Comparison of ENCODE assay signal across 8 cellular contexts in genomic region chr17:59839646-59840328, GRCh38. TPM values are rescaled to one million over a fixed set of nuclear protein-coding genes. Genes with fewer than 3 reads are reported as not detected.
DNase-seq lines count a peak whose midpoint lies in the region; ATAC-seq, FAIRE-seq and TF ChIP-seq lines count a peak whose summit lies in the region.

No MANE protein-coding gene starts in this region.

- no peak for TF ChIP-seq POLR2A in A549 (IDR thresholded peaks at IDR 0.05; ENCODE audit: low read length)
- TF ChIP-seq POLR2A in HCT116 (IDR thresholded peaks at IDR 0.05; ENCODE audit: borderline replicate concordance, extremely low read depth, insufficient read depth, insufficient read length), result no peak
- TF ChIP-seq POLR2A in right lobe of liver (IDR thresholded peaks at IDR 0.05), result peak; percentile 76

- H3K27ac Mint-ChIP-seq in glutamatergic neuron (ENCODE audit: unreplicated experiment), result no peak overlapping the region

- H3K36me3 Mint-ChIP-seq in glutamatergic neuron (ENCODE audit: unreplicated experiment), result no peaks in the 10 kb centered on the region

- POLR2A ChIA-PET in A549 (lab: Yijun Ruan, JAX), result interaction anchor here (0.9 to 13.6 kb wide), 10 partner anchors 11 to 88 kb away, joined by 3 to 610 read pairs (median 5); no protein-coding TSS in a partner anchor
- POLR2A ChIA-PET in HCT116 (lab: Charles Lee), result interaction anchor here (0.8 to 15.2 kb wide), 9 partner anchors 11 to 132 kb away, joined by 3 to 443 read pairs (median 5); partner anchors contain the start of genes PTRH2 and VMP1

- H3K4me3 Mint-ChIP-seq in glutamatergic neuron (ENCODE audit: unreplicated experiment), result no peak overlapping the region

- H3K4me3 ChIP-seq in A549 (peak overlapping the region; percentile 57), HCT116 (replicated peaks in 1 of 2; ENCODE audit: low read depth in 1 of 2, low read length in 2 of 2) (peak overlapping the region; percentile 74 to 78), astrocyte of the cerebellum (ENCODE audit: low read depth, low read length) (peak overlapping the region; percentile 98), right lobe of liver (peak overlapping the region; percentile 50 to 64 (median 61))

- peaks cover 37% of the 10 kb centered on the region for H3K79me2 ChIP-seq in HCT116 (ENCODE audit: insufficient read depth, low read length)

- H3K36me3 ChIP-seq in HCT116 (ENCODE audit: control insufficient read depth in 1 of 2, insufficient read depth in 2 of 2, low read length in 2 of 2), result peaks cover 22 to 32% of the 10 kb centered on the region in 2 experiments
- peaks cover 0 to 13% (median 9%) of the 10 kb centered on the region in 4 donors for H3K36me3 ChIP-seq in right lobe of liver

- peaks cover 24% of the 10 kb centered on the region for H3K4me1 ChIP-seq in A549
- peaks cover 55 to 84% of the 10 kb centered on the region in 2 experiments for H3K4me1 ChIP-seq in HCT116 (ENCODE audit: control insufficient read depth in 1 of 2, insufficient read depth in 2 of 2, low read length in 2 of 2)
- H3K4me1 ChIP-seq in right lobe of liver, result peaks cover 0 to 41% (median 6%) of the 10 kb centered on the region in 4 donors

- no peaks in the 10 kb centered on the region for H3K9me3 Mint-ChIP-seq in glutamatergic neuron (ENCODE audit: unreplicated experiment)

- H3K27me3 ChIP-seq in HCT116 (ENCODE audit: insufficient read depth, low read length) (no peaks in the 10 kb centered on the region), right lobe of liver (no peaks in the 10 kb centered on the region)

- intact Hi-C loops in HCT116 (cut with micrococcal nuclease), result no loop called here
- intact Hi-C loops in right lobe of liver (cut with DNase I), result no loop called here

- ATAC-seq in A549 (no peak), HCT116 (no peak), right lobe of liver (peak in 1 of 4 donors; percentile 31), GM18502 (IDR thresholded peaks at IDR 0.05; ENCODE audit: poor library complexity, unreplicated experiment) (no peak), GM19351 (IDR thresholded peaks at IDR 0.05; ENCODE audit: unreplicated experiment) (no peak), GM18861 (IDR thresholded peaks at IDR 0.05; ENCODE audit: unreplicated experiment) (no peak)

- H3K9me3 ChIP-seq in A549 (no peaks in the 10 kb centered on the region), HCT116 (ENCODE audit: control insufficient read depth in 1 of 2, insufficient read depth in 1 of 2, low read depth in 1 of 2, low read length in 2 of 2) (no peaks in the 10 kb centered on the region), right lobe of liver (no peaks in the 10 kb centered on the region)

- H4K20me1 ChIP-seq in HCT116 (ENCODE audit: insufficient read depth), result peaks cover 12% of the 10 kb centered on the region; the same call in 1 of the 2 replicates

- peak overlapping the region; percentile 91 to 96 for H3K27ac ChIP-seq in A549
- peak overlapping the region; percentile 97 for H3K27ac ChIP-seq in HCT116 (ENCODE audit: low read depth, low read length)
- H3K27ac ChIP-seq in right lobe of liver, result peak overlapping the region; percentile 96 to 99 (median 96)

- no peaks in the 10 kb centered on the region for H3K27me3 Mint-ChIP-seq in glutamatergic neuron (ENCODE audit: unreplicated experiment)

- peak overlapping the region; percentile 76 for H3K4me2 ChIP-seq in A549
- H3K4me2 ChIP-seq in HCT116 (ENCODE audit: low read length), result peak overlapping the region; percentile 84

- peak in 1 of 2 experiments; percentile 77 for DNase-seq in A549 (ENCODE audit: low read depth in 1 of 2, low spot score in 1 of 2)
- no peak for DNase-seq in HCT116 (ENCODE audit: low read depth, low spot score)
- no peak for DNase-seq in astrocyte of the cerebellum (ENCODE audit: low read depth)
- no peak for DNase-seq in right lobe of liver
- DNase-seq in glutamatergic neuron, result no peak

- peaks cover 11% of the 10 kb centered on the region for H3K4me1 Mint-ChIP-seq in glutamatergic neuron (ENCODE audit: low read depth, unreplicated experiment)

- TF ChIP-seq RAD21 in A549 (conservative IDR thresholded peaks at IDR 0.05 in 1 of 2, IDR thresholded peaks at IDR 0.05 in 1 of 2), result peak in 1 of 2 experiments; percentile 2; a peak in 1 of 5 replicates
- TF ChIP-seq RAD21 in HCT116 (IDR thresholded peaks at IDR 0.05; ENCODE audit: low read depth), result no peak

- no peaks in the 10 kb centered on the region for H3K9me2 ChIP-seq in HCT116 (ENCODE audit: insufficient read depth)

- no peak overlapping the region for H2AFZ ChIP-seq in HCT116 (ENCODE audit: low read depth, low read length, poor library complexity, severe bottlenecking)

- no peak for FAIRE-seq in A549 (lab: Jason Lieb, UNC)

- CTCF ChIA-PET in A549 (lab: Yijun Ruan, JAX) (interaction anchor here (0.7 to 12.7 kb wide), 10 partner anchors 11 to 90 kb away, joined by 3 to 244 read pairs (median 5); no protein-coding TSS in a partner anchor), HCT116 (lab: Charles Lee) (interaction anchor here (4.1 kb wide), 1 partner anchor 87 kb away, joined by 40 read pairs; no protein-coding TSS in a partner anchor)

- H3K9ac ChIP-seq in HCT116 (ENCODE audit: low read length), result peak overlapping the region; percentile 92

- RAD21 ChIA-PET in HCT116 (lab: Charles Lee; ENCODE audit: low non-redundant PET in 1 of 2, low total read pairs in 2 of 2, uncharacterized antibody in 2 of 2, unreplicated experiment in 2 of 2), result no interaction called here

- in situ Hi-C loops in astrocyte of the cerebellum (cut with HindIII; ENCODE audit: low sequenced_read_pairs), result loop anchor here (5.0 kb wide), 1 partner anchor 52 kb away; no protein-coding TSS in a partner anchor

- WGBS in A549 (ENCODE audit: missing lambda C conversion rate), result under 1% methylated on average over 6 of the region's 6 CpGs
- WGBS in right lobe of liver (ENCODE audit: insufficient coverage, low coverage, low lambda C conversion rate, missing lambda C conversion rate), result 16% methylated on average over 6 of the region's 6 CpGs

- no peak for TF ChIP-seq CTCF in A549 (IDR thresholded peaks at IDR 0.05)
- no peak for TF ChIP-seq CTCF in HCT116 (IDR thresholded peaks at IDR 0.05 in 2 of 3, conservative IDR thresholded peaks at IDR 0.05 in 1 of 3; ENCODE audit: borderline replicate concordance in 1 of 3, insufficient read depth in 1 of 3, low read depth in 2 of 3, low read length in 2 of 3)
- no peak for TF ChIP-seq CTCF in astrocyte of the cerebellum (IDR thresholded peaks at IDR 0.05; ENCODE audit: low read depth, low read length, missing control alignments)
- no peak for TF ChIP-seq CTCF in right lobe of liver (IDR thresholded peaks at IDR 0.05)
- TF ChIP-seq CTCF in glutamatergic neuron (IDR thresholded peaks at IDR 0.05; ENCODE audit: partially characterized antibody, unreplicated experiment), result no peak

- BruUV-seq in HCT116 (replicated peaks; lab: Mats Ljungman, UMichigan), result no TSS peak

- TF ChIP-seq EP300 in A549 (IDR thresholded peaks at IDR 0.05), result no peak

TF ChIP-seq in HCT116, 20 proteins besides CTCF, POLR2A, EP300 and RAD21:
- TF ChIP-seq POLR2AphosphoS5 (IDR thresholded peaks at IDR 0.05; ENCODE audit: low read depth, low read length) (peak; percentile 93), EZH2phosphoT487 (IDR thresholded peaks at IDR 0.05; ENCODE audit: borderline replicate concordance) (no peak), TCF7L2 (IDR thresholded peaks at IDR 0.05; ENCODE audit: borderline replicate concordance, extremely low read depth, insufficient read depth, insufficient read length) (no peak), ZNF274 (IDR thresholded peaks at IDR 0.05; ENCODE audit: low read depth, low read length) (no peak), JUND (IDR thresholded peaks at IDR 0.05) (no peak), CBX3 (IDR thresholded peaks at IDR 0.05; ENCODE audit: low read depth) (no peak), ATF3 (IDR thresholded peaks at IDR 0.05) (no peak), CEBPB (IDR thresholded peaks at IDR 0.05; ENCODE audit: low read depth) (no peak), MAX (IDR thresholded peaks at IDR 0.05) (no peak), EGR1 (IDR thresholded peaks at IDR 0.05; ENCODE audit: low read depth) (no peak), SP1 (IDR thresholded peaks at IDR 0.05; ENCODE audit: low read depth) (no peak), FOSL1 (IDR thresholded peaks at IDR 0.05; ENCODE audit: low read depth) (no peak), YY1 (IDR thresholded peaks at IDR 0.05; ENCODE audit: extremely low read depth, insufficient replicate concordance, low read depth, low read length) (peak; percentile 6)

RNA-seq across cellular contexts. Expression of gene TUBD1, which starts 53.0 kb away (rescaled TPM):
- polyA plus RNA-seq in A549 (2011; rRNA removed) (24.4 and 28.3 TPM in 2 replicates), A549 (2017; fragmentation: RNase III; extraction: RNeasy Plus Mini Kit Qiagen cat#74134 plus additional on column Dnase treatment) (15.5 to 15.9 TPM (median 15.7 TPM) in 3 replicates)
- polyA plus RNA-seq in A549 (2012; cell fraction: cytosol; rRNA removed), result 9.0 and 10.4 TPM in 2 replicates
- 3.6 and 4.7 TPM in 2 replicates for polyA plus RNA-seq in A549 (2012; cell fraction: nucleus; rRNA removed)
- 27.4 and 33.7 TPM in 2 replicates for polyA minus RNA-seq in A549 (2011; rRNA and poly(A)+ RNA removed)
- total RNA-seq in HCT116 (2021; ENCODE audit: unreplicated experiment) (13.0 TPM), right lobe of liver (1 to 10 TPM; 2.9 to 5.5 (median 4.4) TPM), glutamatergic neuron (ENCODE audit: unreplicated experiment) (9.7 TPM)
- polyA plus RNA-seq in HCT116 (2012), result 7.9 and 11.9 TPM in 2 replicates

RNA-seq across cellular contexts. Expression of gene RPS6KB1, which starts 53.1 kb away (rescaled TPM):
- 53.7 and 57.3 TPM in 2 replicates for polyA plus RNA-seq in A549 (2011; rRNA removed)
- 16.0 and 16.7 TPM in 2 replicates for polyA plus RNA-seq in A549 (2012; cell fraction: cytosol; rRNA removed)
- polyA plus RNA-seq in A549 (2012; cell fraction: nucleus; rRNA removed), result 11.6 and 25.0 TPM in 2 replicates
- 67.3 to 81.7 TPM (median 69.4 TPM) in 3 replicates for polyA plus RNA-seq in A549 (2017; fragmentation: RNase III; extraction: RNeasy Plus Mini Kit Qiagen cat#74134 plus additional on column Dnase treatment)
- polyA minus RNA-seq in A549 (2011; rRNA and poly(A)+ RNA removed), result 35.0 and 37.4 TPM in 2 replicates
- total RNA-seq in HCT116 (2021; ENCODE audit: unreplicated experiment), result 75.7 TPM
- 19.3 and 30.2 TPM in 2 replicates for polyA plus RNA-seq in HCT116 (2012)
- 10 to 100 TPM; 11.3 to 20.3 (median 14.8) TPM for total RNA-seq in right lobe of liver
- total RNA-seq in glutamatergic neuron (ENCODE audit: unreplicated experiment), result 45.0 TPM

Comparison
In these comparisons a context has a peak if more than half of its experiments do, and no peak if none do; other contexts are left out.
1. Of the 6 proteins assayed by ChIP-seq in both A549 and HCT116: peak only in A549: REST; only in HCT116: none; in both: none; in neither: 4; mixed calls (peak in some experiments, not most) for 1.